18 cellular contexts compared by ENCODE assay signal in genomic region chr18:9571546-9571945, GRCh38. TPM values are rescaled to one million over a fixed set of nuclear protein-coding genes. Genes with fewer than 3 reads are reported as not detected.
A peak's percentile ranks its signal among the peaks of the same experiment; 100 is the strongest.
DNase-seq lines count a peak whose midpoint lies in the region; ATAC-seq, FAIRE-seq and TF ChIP-seq lines count a peak whose summit lies in the region.
"Had no signal": no experiment of that assay in that cellular context is flagged by ENCODE, and none has a peak within 500 bp of the region (broad histone marks: within the 10 kb centered on the region; RNA-seq: fewer than 3 reads in every experiment).

No MANE protein-coding gene starts in this region.

- intact Hi-C loops in endothelial cell of umbilical vein (cut with micrococcal nuclease) (no loop called here), mucosa of descending colon (cut with DNase I, micrococcal nuclease) (no loop called here), PC-9 (cut with micrococcal nuclease; ENCODE audit: unreplicated experiment) (loop anchor here (10.0 kb wide), 1 partner anchor 953 kb away; the partner anchor contains the start of gene NAPG)

- H3K36me3 Mint-ChIP-seq in HFFc6 (ENCODE audit: low read depth) = peaks cover 26% of the 10 kb centered on the region
- peaks cover 60% of the 10 kb centered on the region for H3K36me3 Mint-ChIP-seq in activated T-helper 17 cell treated with anti-CD3 and anti-CD28 coated beads, Interleukin-2, amount 50 U/mL, for 72 hours (ENCODE audit: low read depth)
- peaks cover 37% of the 10 kb centered on the region for H3K36me3 Mint-ChIP-seq in activated CD4-positive, alpha-beta memory T cell treated with anti-CD3 and anti-CD28 coated beads, Interleukin-2, amount 10 ng/mL, durations not matched to agents 7 days and 5 days (ENCODE audit: low read depth)

- H3K9ac ChIP-seq in endothelial cell of umbilical vein (replicated peaks; ENCODE audit: extremely low read depth, insufficient read depth, low read length) = peak overlapping the region; percentile 29
- H3K9ac ChIP-seq: BLaER1 treated with 17β-estradiol and CSF1 and Interleukin-3, amounts not matched to agents 10 nM and 100 nM; GM23248 had no signal

- CTCF ChIA-PET in endothelial cell of umbilical vein (lab: Charles Lee) = interaction anchor here (1.0 kb wide), 1 partner anchor 14 kb away, joined by 4 read pairs; no protein-coding TSS in a partner anchor
- CTCF ChIA-PET in PC-9 (lab: Charles Lee) = no interaction called here
- CTCF ChIA-PET in activated CD4-positive, alpha-beta memory T cell treated with anti-CD3 and anti-CD28 coated beads, Interleukin-2, amount 10 ng/mL, durations not matched to agents 7 days and 5 days (lab: Charles Lee) = no interaction called here

- H3K4me2 ChIP-seq in endothelial cell of umbilical vein (ENCODE audit: insufficient read depth, low read length) (peak overlapping the region; percentile 74), PC-9 (no peak overlapping the region)
- H3K4me2 ChIP-seq: BLaER1 treated with 17β-estradiol and CSF1 and Interleukin-3, amounts not matched to agents 10 nM and 100 nM had no signal

- FAIRE-seq in endothelial cell of umbilical vein (lab: Jason Lieb, UNC) = peak; percentile 85
- FAIRE-seq: GM12878, GM18507 had no signal

- H3K9me3 Mint-ChIP-seq in HFFc6 = no peaks in the 10 kb centered on the region
- no peaks in the 10 kb centered on the region for H3K9me3 Mint-ChIP-seq in activated T-helper 17 cell treated with anti-CD3 and anti-CD28 coated beads, Interleukin-2, amount 50 U/mL, for 72 hours
- no peaks in the 10 kb centered on the region for H3K9me3 Mint-ChIP-seq in activated CD4-positive, alpha-beta memory T cell treated with anti-CD3 and anti-CD28 coated beads, Interleukin-2, amount 10 ng/mL, durations not matched to agents 7 days and 5 days
- H3K9me3 Mint-ChIP-seq: CD4-positive, alpha-beta T cell had no signal

- H3K36me3 ChIP-seq in endothelial cell of umbilical vein (ENCODE audit: control insufficient read depth in 2 of 2, extremely low read depth in 1 of 2, insufficient read depth in 2 of 2, low read length in 2 of 2) (peaks cover 11 to 16% of the 10 kb centered on the region in 2 experiments), mucosa of descending colon (ENCODE audit: low read depth) (no peaks in the 10 kb centered on the region), PC-9 (ENCODE audit: low read depth) (peaks cover 68% of the 10 kb centered on the region)

- peaks cover 28% of the 10 kb centered on the region for H3K79me2 ChIP-seq in endothelial cell of umbilical vein (ENCODE audit: control insufficient read depth, insufficient read depth, low read length)
- peaks cover 22% of the 10 kb centered on the region for H3K79me2 ChIP-seq in PC-9 (ENCODE audit: low read depth)

- H3K4me3 ChIP-seq in endothelial cell of umbilical vein (replicated peaks in 1 of 3; ENCODE audit: insufficient read depth in 1 of 3, low read depth in 1 of 3, low read length in 3 of 3) (no peak overlapping the region), mucosa of descending colon (no peak overlapping the region), PC-9 (no peak overlapping the region)
- H3K4me3 ChIP-seq: BLaER1 treated with 17β-estradiol and CSF1 and Interleukin-3, amounts not matched to agents 10 nM and 100 nM; GM12878; GM23248 had no signal

- H4K20me1 ChIP-seq in endothelial cell of umbilical vein (replicated peaks; ENCODE audit: control insufficient read depth, extremely low read depth, insufficient read depth, low read length) (peaks cover 3% of the 10 kb centered on the region), PC-9 (ENCODE audit: insufficient read depth) (peaks cover 11% of the 10 kb centered on the region; the same call in 1 of the 2 replicates)

- BruUV-seq in endothelial cell of umbilical vein (replicated peaks; lab: Mats Ljungman, UMichigan) = no TSS peak
- no TSS peak for BruUV-seq in PC-9 (replicated peaks; lab: Mats Ljungman, UMichigan)

- H3K9me1 ChIP-seq in endothelial cell of umbilical vein (replicated peaks; ENCODE audit: control insufficient read depth, extremely low read depth, insufficient read depth, low read length) = no peaks in the 10 kb centered on the region

- ATAC-seq in activated T-helper 17 cell treated with anti-CD3 and anti-CD28 coated beads, Interleukin-2, amount 50 U/mL, for 72 hours (replicated peaks) = no peak
- ATAC-seq in mucosa of descending colon (peak; percentile 68), HG02981 (IDR thresholded peaks at IDR 0.05; ENCODE audit: unreplicated experiment) (no peak), GM19397 (IDR thresholded peaks at IDR 0.05; ENCODE audit: unreplicated experiment) (no peak)
- ATAC-seq: GM12878, HCT116 had no signal

- H2AFZ ChIP-seq in endothelial cell of umbilical vein (ENCODE audit: low read depth, low read length) (no peak overlapping the region), PC-9 (no peak overlapping the region)
- H2AFZ ChIP-seq: GM23248 had no signal

- DNase-seq in HFFc6 (no peak), endothelial cell of umbilical vein (ENCODE audit: low read depth, low spot score) (peak; percentile 86), mucosa of descending colon (peak in 1 of 3 donors; percentile 16), PC-9 (no peak)
- no peak for DNase-seq in activated CD4-positive, alpha-beta memory T cell treated with anti-CD3 and anti-CD28 coated beads, Interleukin-2, amount 10 ng/mL, durations not matched to agents 7 days and 5 days
- DNase-seq: ACHN; Calu3; CD4-positive, alpha-beta T cell; DMS 273 treated with DMSO at 0.1 percent for 48 hours; DMS79; GM23248 had no signal

- H3K9me3 ChIP-seq in endothelial cell of umbilical vein (replicated peaks; ENCODE audit: control insufficient read depth, insufficient read depth, low read length) (no peaks in the 10 kb centered on the region), mucosa of descending colon (no peaks in the 10 kb centered on the region), PC-9 (ENCODE audit: insufficient read depth, low read depth) (no peaks in the 10 kb centered on the region)
- H3K9me3 ChIP-seq: BLaER1 treated with 17β-estradiol and CSF1 and Interleukin-3, amounts not matched to agents 10 nM and 100 nM had no signal

- H3K27me3 ChIP-seq in endothelial cell of umbilical vein (ENCODE audit: control insufficient read depth in 2 of 2, insufficient read depth in 2 of 2, low read length in 2 of 2) (no peaks in the 10 kb centered on the region), PC-9 (ENCODE audit: insufficient read depth, low read depth) (no peaks in the 10 kb centered on the region)
- H3K27me3 ChIP-seq: BLaER1 treated with 17β-estradiol and CSF1 and Interleukin-3, amounts not matched to agents 10 nM and 100 nM had no signal

- dilution Hi-C loops in endothelial cell of umbilical vein (cut with MboI; ENCODE audit: extremely low pct_ligation_motif_present, low sequenced_read_pairs) = no loop called here

- POLR2A ChIA-PET in endothelial cell of umbilical vein (lab: Charles Lee) = no interaction called here
- POLR2A ChIA-PET in PC-9 (lab: Charles Lee; ENCODE audit: unreplicated experiment) = no interaction called here
- POLR2A ChIA-PET in activated CD4-positive, alpha-beta memory T cell treated with anti-CD3 and anti-CD28 coated beads, Interleukin-2, amount 10 ng/mL, durations not matched to agents 7 days and 5 days (lab: Charles Lee) = no interaction called here

- no peaks in the 10 kb centered on the region for H3K9me2 ChIP-seq in PC-9 (ENCODE audit: insufficient read depth)

- H3K27me3 Mint-ChIP-seq in HFFc6 (ENCODE audit: insufficient read depth) = no peaks in the 10 kb centered on the region
- H3K27me3 Mint-ChIP-seq in activated T-helper 17 cell treated with anti-CD3 and anti-CD28 coated beads, Interleukin-2, amount 50 U/mL, for 72 hours = no peaks in the 10 kb centered on the region
- H3K27me3 Mint-ChIP-seq in activated CD4-positive, alpha-beta memory T cell treated with anti-CD3 and anti-CD28 coated beads, Interleukin-2, amount 10 ng/mL, durations not matched to agents 7 days and 5 days = no peaks in the 10 kb centered on the region
- H3K27me3 Mint-ChIP-seq: CD4-positive, alpha-beta T cell had no signal

- H3K4me1 Mint-ChIP-seq in HFFc6 (ENCODE audit: low read depth) = peaks cover 11% of the 10 kb centered on the region
- H3K4me1 Mint-ChIP-seq in activated T-helper 17 cell treated with anti-CD3 and anti-CD28 coated beads, Interleukin-2, amount 50 U/mL, for 72 hours = peaks cover 5% of the 10 kb centered on the region
- no peaks in the 10 kb centered on the region for H3K4me1 Mint-ChIP-seq in activated CD4-positive, alpha-beta memory T cell treated with anti-CD3 and anti-CD28 coated beads, Interleukin-2, amount 10 ng/mL, durations not matched to agents 7 days and 5 days

- TF ChIP-seq POLR2A in endothelial cell of umbilical vein (IDR thresholded peaks at IDR 0.05; ENCODE audit: low read depth, low read length) = no peak

- H3K27ac ChIP-seq in endothelial cell of umbilical vein (ENCODE audit: insufficient read depth, low read depth, low read length) (peak overlapping the region; percentile 33), PC-9 (no peak overlapping the region)
- H3K27ac ChIP-seq: BLaER1 treated with 17β-estradiol and CSF1 and Interleukin-3, amounts not matched to agents 10 nM and 100 nM; GM23248 had no signal

- H3K4me1 ChIP-seq in endothelial cell of umbilical vein (ENCODE audit: control insufficient read depth, extremely low read depth, insufficient read depth, low read length) (peaks cover 28% of the 10 kb centered on the region), mucosa of descending colon (ENCODE audit: low read depth) (peaks cover 16% of the 10 kb centered on the region), PC-9 (replicated peaks; ENCODE audit: insufficient read depth) (peaks cover 6% of the 10 kb centered on the region)

- peaks cover 41% of the 10 kb centered on the region for H3F3A ChIP-seq in PC-9 (ENCODE audit: insufficient read depth, low read depth)

- H3K4me3 Mint-ChIP-seq in HFFc6 = no peak overlapping the region
- H3K4me3 Mint-ChIP-seq in activated T-helper 17 cell treated with anti-CD3 and anti-CD28 coated beads, Interleukin-2, amount 50 U/mL, for 72 hours = no peak overlapping the region
- H3K4me3 Mint-ChIP-seq in activated CD4-positive, alpha-beta memory T cell treated with anti-CD3 and anti-CD28 coated beads, Interleukin-2, amount 10 ng/mL, durations not matched to agents 7 days and 5 days = no peak overlapping the region
- H3K4me3 Mint-ChIP-seq: CD4-positive, alpha-beta T cell had no signal

- TF ChIP-seq CTCF in HFFc6 (IDR thresholded peaks at IDR 0.05) = no peak
- TF ChIP-seq CTCF in endothelial cell of umbilical vein (IDR thresholded peaks at IDR 0.05; ENCODE audit: extremely low read depth in 1 of 2, insufficient read depth in 1 of 2, low read depth in 1 of 2, low read length in 2 of 2) = no peak
- no peak for TF ChIP-seq CTCF in mucosa of descending colon (IDR thresholded peaks at IDR 0.05)
- no peak for TF ChIP-seq CTCF in PC-9 (conservative IDR thresholded peaks at IDR 0.05)

- peak overlapping the region; percentile 12; the same call in 1 of the 2 replicates for H3K27ac Mint-ChIP-seq in HFFc6
- H3K27ac Mint-ChIP-seq in activated T-helper 17 cell treated with anti-CD3 and anti-CD28 coated beads, Interleukin-2, amount 50 U/mL, for 72 hours = peak overlapping the region; percentile 4
- no peak overlapping the region for H3K27ac Mint-ChIP-seq in activated CD4-positive, alpha-beta memory T cell treated with anti-CD3 and anti-CD28 coated beads, Interleukin-2, amount 10 ng/mL, durations not matched to agents 7 days and 5 days
- H3K27ac Mint-ChIP-seq: CD4-positive, alpha-beta T cell had no signal

RNA-seq across cellular contexts. Expression of gene PPP4R1, which starts 42.8 kb away (rescaled TPM):
- 100 to 1,000 TPM in 4 of 6 experiments, 10 to 100 TPM in 2; 83.0 to 107 (median 103) TPM for total RNA-seq in HFFc6 (2021; fragmentation: NEBNext Ultra II Directional; extraction: Animal tissue kit (Norgen Biotek cat#: 25700))
- total RNA-seq in activated T-helper 17 cell treated with anti-CD3 and anti-CD28 coated beads, Interleukin-2, amount 50 U/mL, for 72 hours = 10 to 100 TPM; 28.9 to 47.6 TPM
- total RNA-seq in endothelial cell of umbilical vein (152 and 168 TPM in 2 replicates), mucosa of descending colon (100 to 1,000 TPM in 1 of 3 donors, 10 to 100 TPM in 2; 79.6 to 109 (median 81.3) TPM), PC-9 (2021) (157 and 167 TPM in 2 replicates)
- 121 and 138 TPM in 2 replicates for polyA plus RNA-seq in endothelial cell of umbilical vein
- 114 and 133 TPM in 2 replicates for polyA plus RNA-seq in endothelial cell of umbilical vein (2011; cell fraction: cytosol; rRNA removed)
- 274 and 307 TPM in 2 replicates for polyA plus RNA-seq in endothelial cell of umbilical vein (2011; cell fraction: nucleus; rRNA removed)
- 89.0 and 107 TPM in 2 replicates for polyA plus RNA-seq in endothelial cell of umbilical vein (2012)
- 251 and 272 TPM in 2 replicates for polyA minus RNA-seq in endothelial cell of umbilical vein
- polyA minus RNA-seq in endothelial cell of umbilical vein (2011; cell fraction: cytosol; rRNA and poly(A)+ RNA removed) = 44.9 TPM
- 138 and 202 TPM in 2 replicates for polyA minus RNA-seq in endothelial cell of umbilical vein (2011; cell fraction: nucleus; rRNA and poly(A)+ RNA removed)
- 10 to 100 TPM; 54.0 to 59.7 TPM for total RNA-seq in activated CD4-positive, alpha-beta memory T cell treated with anti-CD3 and anti-CD28 coated beads, Interleukin-2, amount 10 ng/mL, durations not matched to agents 7 days and 5 days
